20 cellular contexts compared by ENCODE assay signal in genomic region chr6:111121789-111122350, GRCh38. TPM values are rescaled to one million over a fixed set of nuclear protein-coding genes. Genes with fewer than 3 reads are reported as not detected.
DNase-seq lines count a peak whose midpoint lies in the region; ATAC-seq lines count a peak whose summit lies in the region.
"Had no signal": no experiment of that assay in that cellular context is flagged by ENCODE, and none has a peak within 500 bp of the region (broad histone marks: within the 10 kb centered on the region; RNA-seq: fewer than 3 reads in every experiment).

No MANE protein-coding gene starts in this region.

- no CpG with 5 or more reads among the region's 4 CpGs for WGBS in neuronal stem cell (ENCODE audit: extremely low coverage in 2 of 2, insufficient read length in 2 of 2, insufficient replicate concordance in 1 of 2), 2 donors
- WGBS in thymus: 93% methylated on average over 4 of the region's 4 CpGs

- H3K4me3 ChIP-seq in neuronal stem cell (ENCODE audit: low read length in 2 of 2) (no peak overlapping the region), thymus (ENCODE audit: low read length) (no peak overlapping the region)
- H3K4me3 ChIP-seq: PC-9, SJSA1 had no signal

- no peaks in the 10 kb centered on the region for H3K27me3 Mint-ChIP-seq in activated T-cell treated with anti-CD3 and anti-CD28 coated beads, Interleukin-2, amount 50 U/mL, for 24 hours
- no peaks in the 10 kb centered on the region for H3K27me3 Mint-ChIP-seq in activated T-cell treated with anti-CD3 and anti-CD28 coated beads, Interleukin-2, amount 50 U/mL, for 4 hours (ENCODE audit: low read depth)
- H3K27me3 Mint-ChIP-seq in activated naive CD8-positive, alpha-beta T cell treated with anti-CD3 and anti-CD28 coated beads, Interleukin-2, amount 10 ng/mL, durations not matched to agents 7 days and 5 days: no peaks in the 10 kb centered on the region
- H3K27me3 Mint-ChIP-seq: B cell had no signal

- no peak overlapping the region for H3K14ac ChIP-seq in neuronal stem cell (ENCODE audit: low read length)

- peaks cover 19% of the 10 kb centered on the region for H3K4me1 Mint-ChIP-seq in activated T-cell treated with anti-CD3 and anti-CD28 coated beads, Interleukin-2, amount 50 U/mL, for 24 hours (ENCODE audit: low read depth)
- peaks cover 16% of the 10 kb centered on the region for H3K4me1 Mint-ChIP-seq in activated T-cell treated with anti-CD3 and anti-CD28 coated beads, Interleukin-2, amount 50 U/mL, for 4 hours (ENCODE audit: low read depth)
- H3K4me1 Mint-ChIP-seq in activated naive CD8-positive, alpha-beta T cell treated with anti-CD3 and anti-CD28 coated beads, Interleukin-2, amount 10 ng/mL, durations not matched to agents 7 days and 5 days: peaks cover 15% of the 10 kb centered on the region
- H3K4me1 Mint-ChIP-seq: H9 had no signal

- no peaks in the 10 kb centered on the region for H3K79me1 ChIP-seq in neuronal stem cell (ENCODE audit: low read depth, low read length)

- H3K4me3 Mint-ChIP-seq in activated T-cell treated with anti-CD3 and anti-CD28 coated beads, Interleukin-2, amount 50 U/mL, for 24 hours: no peak overlapping the region
- no peak overlapping the region for H3K4me3 Mint-ChIP-seq in activated T-cell treated with anti-CD3 and anti-CD28 coated beads, Interleukin-2, amount 50 U/mL, for 4 hours
- H3K4me3 Mint-ChIP-seq in activated naive CD8-positive, alpha-beta T cell treated with anti-CD3 and anti-CD28 coated beads, Interleukin-2, amount 10 ng/mL, durations not matched to agents 7 days and 5 days: peak overlapping the region; percentile 42
- H3K4me3 Mint-ChIP-seq: B cell, H9 had no signal

- peak overlapping the region; percentile 35 for H3K27ac Mint-ChIP-seq in activated T-cell treated with anti-CD3 and anti-CD28 coated beads, Interleukin-2, amount 50 U/mL, for 24 hours
- H3K27ac Mint-ChIP-seq in activated naive CD8-positive, alpha-beta T cell treated with anti-CD3 and anti-CD28 coated beads, Interleukin-2, amount 10 ng/mL, durations not matched to agents 7 days and 5 days: peak overlapping the region; percentile 17
- H3K27ac Mint-ChIP-seq: B cell, H9 had no signal

- H3K36me3 ChIP-seq in neuronal stem cell (replicated peaks in 1 of 2; ENCODE audit: control insufficient read depth in 2 of 2, insufficient read depth in 2 of 2, low read length in 2 of 2): no peaks in the 10 kb centered on the region
- H3K36me3 ChIP-seq in thymus (ENCODE audit: control insufficient read depth, insufficient read depth): no peaks in the 10 kb centered on the region
- H3K36me3 ChIP-seq: SJSA1 had no signal

- peak overlapping the region; percentile 13 for H2BK5ac ChIP-seq in neuronal stem cell (ENCODE audit: low read length)

- H3K9me3 ChIP-seq in neuronal stem cell (replicated peaks in 1 of 2; ENCODE audit: control insufficient read depth in 2 of 2, insufficient read depth in 1 of 2, low read depth in 1 of 2, low read length in 2 of 2) (no peaks in the 10 kb centered on the region), thymus (ENCODE audit: control insufficient read depth) (no peaks in the 10 kb centered on the region)
- H3K9me3 ChIP-seq: SJSA1 had no signal

- H2BK12ac ChIP-seq in neuronal stem cell (ENCODE audit: low read length): peak overlapping the region; percentile 92

- ATAC-seq in activated T-cell treated with anti-CD3 and anti-CD28 coated beads, Interleukin-2, amount 50 U/mL, for 4 hours: no peak
- no peak for ATAC-seq in activated naive CD8-positive, alpha-beta T cell treated with anti-CD3 and anti-CD28 coated beads, Interleukin-2, amount 10 ng/mL, durations not matched to agents 7 days and 5 days (ENCODE audit: low read depth)
- no peak for ATAC-seq in HG03439 (IDR thresholded peaks at IDR 0.05; ENCODE audit: unreplicated experiment)

- H3K18ac ChIP-seq in neuronal stem cell (ENCODE audit: low read length): peak overlapping the region; percentile 22

- H3K23ac ChIP-seq in neuronal stem cell (ENCODE audit: low read depth, low read length, poor library complexity): no peak overlapping the region

- no peak overlapping the region for H2AK5ac ChIP-seq in neuronal stem cell (ENCODE audit: low read depth, low read length)

- H3K4me1 ChIP-seq in neuronal stem cell (ENCODE audit: control insufficient read depth in 2 of 2, insufficient read depth in 1 of 2, low read depth in 1 of 2, low read length in 2 of 2) (peaks cover 0 to 2% of the 10 kb centered on the region in 2 donors), thymus (ENCODE audit: control insufficient read depth, insufficient read depth, low read length) (peaks cover 13% of the 10 kb centered on the region)
- H3K4me1 ChIP-seq: SJSA1 had no signal

- no peak overlapping the region for H4K8ac ChIP-seq in neuronal stem cell (ENCODE audit: low read depth, low read length)

- H2AFZ ChIP-seq in neuronal stem cell (ENCODE audit: low read length): no peak overlapping the region
- H2AFZ ChIP-seq: PC-9 had no signal

- no peak overlapping the region for H2BK15ac ChIP-seq in neuronal stem cell (ENCODE audit: low read length)

- H3K4ac ChIP-seq in neuronal stem cell (ENCODE audit: low read length): no peak overlapping the region

- no peaks in the 10 kb centered on the region for H3K36me3 Mint-ChIP-seq in activated T-cell treated with anti-CD3 and anti-CD28 coated beads, Interleukin-2, amount 50 U/mL, for 24 hours (ENCODE audit: low read depth)
- H3K36me3 Mint-ChIP-seq in activated T-cell treated with anti-CD3 and anti-CD28 coated beads, Interleukin-2, amount 50 U/mL, for 4 hours (ENCODE audit: insufficient read depth): no peaks in the 10 kb centered on the region
- H3K36me3 Mint-ChIP-seq in activated naive CD8-positive, alpha-beta T cell treated with anti-CD3 and anti-CD28 coated beads, Interleukin-2, amount 10 ng/mL, durations not matched to agents 7 days and 5 days: peaks cover 4% of the 10 kb centered on the region

- no peak for DNase-seq in activated T-cell treated with anti-CD3 and anti-CD28 coated beads, Interleukin-2, amount 50 U/mL, for 24 hours
- DNase-seq in activated T-cell treated with anti-CD3 and anti-CD28 coated beads, Interleukin-2, amount 50 U/mL, for 4 hours: no peak
- no peak for DNase-seq in activated naive CD8-positive, alpha-beta T cell treated with anti-CD3 and anti-CD28 coated beads, Interleukin-2, amount 10 ng/mL, durations not matched to agents 7 days and 5 days
- DNase-seq in neuronal stem cell (ENCODE audit: low spot score) (no peak), CD1c-positive myeloid dendritic cell (ENCODE audit: extremely low spot score) (no peak), LoVo (ENCODE audit: low spot score) (no peak)
- DNase-seq: GF-D8, H9, Karpas-422, MV-4-11, NCI-H187 treated with DMSO at 0.1 percent for 48 hours, NCI-H2171, NCI-H748 treated with DMSO at 0.1 percent for 48 hours, PC-9 had no signal

- H3K27ac ChIP-seq in neuronal stem cell (replicated peaks; ENCODE audit: low read length) (no peak overlapping the region), thymus (ENCODE audit: low read depth) (peak overlapping the region; percentile 44)
- H3K27ac ChIP-seq: 22Rv1, PC-9, SJSA1 had no signal

- H4K91ac ChIP-seq in neuronal stem cell (ENCODE audit: low read depth, low read length, poor library complexity): no peak overlapping the region

- H3K27me3 ChIP-seq in neuronal stem cell (ENCODE audit: control insufficient read depth in 3 of 3, insufficient read depth in 3 of 3, low read depth in 1 of 3, low read length in 3 of 3) (peaks cover 0 to 7% (median 0%) of the 10 kb centered on the region in 3 experiments), thymus (ENCODE audit: control insufficient read depth, insufficient read depth) (no peaks in the 10 kb centered on the region)

- H3K9ac ChIP-seq in neuronal stem cell (ENCODE audit: low read depth, low read length, poor library complexity): no peak overlapping the region

- no peak overlapping the region for H3K4me2 ChIP-seq in neuronal stem cell (ENCODE audit: insufficient read depth, low read length, poor library complexity, severe bottlenecking)
- H3K4me2 ChIP-seq: PC-9 had no signal

- H2BK120ac ChIP-seq in neuronal stem cell (ENCODE audit: low read depth, low read length): no peak overlapping the region

- H3K9me3 Mint-ChIP-seq in activated T-cell treated with anti-CD3 and anti-CD28 coated beads, Interleukin-2, amount 50 U/mL, for 24 hours: no peaks in the 10 kb centered on the region
- no peaks in the 10 kb centered on the region for H3K9me3 Mint-ChIP-seq in activated T-cell treated with anti-CD3 and anti-CD28 coated beads, Interleukin-2, amount 50 U/mL, for 4 hours
- no peaks in the 10 kb centered on the region for H3K9me3 Mint-ChIP-seq in activated naive CD8-positive, alpha-beta T cell treated with anti-CD3 and anti-CD28 coated beads, Interleukin-2, amount 10 ng/mL, durations not matched to agents 7 days and 5 days
- H3K9me3 Mint-ChIP-seq: H9 had no signal

- POLR2A ChIA-PET in activated naive CD8-positive, alpha-beta T cell treated with anti-CD3 and anti-CD28 coated beads, Interleukin-2, amount 10 ng/mL, durations not matched to agents 7 days and 5 days (lab: Charles Lee): interaction anchor here (1.3 kb wide), 1 partner anchor 34 kb away, joined by 3 read pairs; the partner anchor contains the start of gene SLC16A10

RNA-seq across cellular contexts. Expression of gene SLC16A10, which starts 34.6 kb away (rescaled TPM):
- total RNA-seq in activated T-cell treated with anti-CD3 and anti-CD28 coated beads, Interleukin-2, amount 50 U/mL, for 4 hours: 1 to 10 TPM; 4.1 to 6.0 (median 5.8) TPM
- total RNA-seq in activated naive CD8-positive, alpha-beta T cell treated with anti-CD3 and anti-CD28 coated beads, Interleukin-2, amount 10 ng/mL, durations not matched to agents 7 days and 5 days: 1 to 10 TPM; 6.8 to 7.1 TPM
- polyA plus RNA-seq in neuronal stem cell (2013, experiment 1 of 2): 1.6 TPM
- polyA plus RNA-seq in neuronal stem cell (2013, experiment 2 of 2): 1.9 TPM
- polyA plus RNA-seq in thymus: 15.0 TPM
- total RNA-seq: SJSA1 had no signal
- polyA plus RNA-seq: AG04450 had no signal
